Comparison of ENCODE assay signal across 8 cellular contexts in the genomic region with DNA sequence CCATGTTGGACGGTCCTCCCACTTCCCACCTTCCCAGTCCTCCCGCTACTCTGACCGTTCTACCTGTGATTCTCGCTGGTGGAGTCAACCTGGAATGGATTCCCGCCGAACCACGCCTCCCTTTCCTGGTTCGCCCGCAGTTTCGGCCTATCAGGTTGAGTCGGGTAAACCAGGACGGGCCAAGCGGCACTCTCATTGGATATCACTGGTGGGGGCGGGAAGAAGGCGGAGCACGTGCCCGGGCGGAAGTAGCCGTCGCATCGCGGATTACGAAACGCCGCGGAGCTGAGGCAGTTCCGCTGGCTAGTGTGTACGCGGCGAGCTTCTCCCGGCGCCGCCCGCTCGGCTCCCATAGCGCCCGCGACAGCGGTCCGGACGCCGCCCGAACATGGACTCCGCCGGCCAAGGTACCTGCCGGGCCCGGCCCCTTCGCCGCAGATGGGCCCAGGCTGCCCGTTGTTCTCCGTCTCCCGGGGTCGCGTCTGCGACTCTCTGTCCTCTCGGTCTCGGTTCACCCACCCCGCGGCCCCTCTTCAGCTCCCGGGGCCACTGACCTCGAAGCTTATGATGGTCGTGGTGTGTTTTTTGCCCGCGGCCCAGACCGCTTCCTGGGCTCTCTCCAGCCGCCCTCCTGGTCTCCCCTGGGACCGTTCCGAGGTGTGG. TPM values are rescaled to one million over a fixed set of nuclear protein-coding genes. Genes with fewer than 3 reads are reported as not detected.
DNase-seq lines count a peak whose midpoint lies in the region; ATAC-seq, FAIRE-seq and TF ChIP-seq lines count a peak whose summit lies in the region.

TPD52L2 (plus strand) TSS at position 293 of the 663 bp plus-strand sequence; CDS start at position 389, 96 bp downstream.

- no peaks in the 10 kb centered on the region for H3K9me2 ChIP-seq in OCI-LY1 (ENCODE audit: low read depth, low read length)

- H3K9me3 ChIP-seq in HUES64 (ENCODE audit: insufficient read depth, low read depth, low read length) (no peaks in the 10 kb centered on the region), OCI-LY1 (ENCODE audit: low read length) (no peaks in the 10 kb centered on the region), mesodermal cell (ENCODE audit: control insufficient read depth, low read length) (no peaks in the 10 kb centered on the region)

- no peaks in the 10 kb centered on the region for H3F3A ChIP-seq in OCI-LY1 (ENCODE audit: insufficient read depth, low read length)

- peak within 1 kb of the TSS; percentile 82 for H3K4me3 ChIP-seq in HUES64 (ENCODE audit: low read length)
- H3K4me3 ChIP-seq in OCI-LY1 (ENCODE audit: low read depth, low read length, poor library complexity, severe bottlenecking), result peak within 1 kb of the TSS; percentile 99
- H3K4me3 ChIP-seq in mesodermal cell (ENCODE audit: extremely low read depth, insufficient read depth, low read length, poor library complexity, severe bottlenecking), result peak within 1 kb of the TSS; percentile 98

- no peaks in the 10 kb centered on the region for H4K20me1 ChIP-seq in OCI-LY1 (ENCODE audit: insufficient read depth, low read length)

- in situ Hi-C loops in Caki2 (cut with HindIII; ENCODE audit: low pct_unique_long_range_greater_than_20kb, low sequenced_read_pairs), result no loop called here

- H3K36me3 ChIP-seq in HUES64 (ENCODE audit: insufficient read depth, low read length), result peaks cover 24% of the 10 kb centered on the region
- peaks cover 32% of the 10 kb centered on the region for H3K36me3 ChIP-seq in OCI-LY1 (ENCODE audit: insufficient read depth, low read length)
- H3K36me3 ChIP-seq in mesodermal cell (ENCODE audit: control insufficient read depth, insufficient read depth, low read length), result peaks cover 53% of the 10 kb centered on the region

- WGBS in HUES64, result under 1% methylated on average over 68 of the region's 68 CpGs
- WGBS in mesodermal cell (ENCODE audit: insufficient coverage in 2 of 2), 2 experiments, result 0% methylated on average over 60 to 68 of the region's 68 CpGs

- no peaks in the 10 kb centered on the region for H3K27me3 ChIP-seq in HUES64 (ENCODE audit: insufficient read depth, low read length)
- no peaks in the 10 kb centered on the region for H3K27me3 ChIP-seq in OCI-LY1 (ENCODE audit: insufficient read depth, low read length)

- FAIRE-seq in endometrium (lab: Jason Lieb, UNC), result peak; percentile 91

- H3K27ac ChIP-seq in HUES64 (ENCODE audit: low read depth, low read length) (peak within 1 kb of the TSS; percentile 82), OCI-LY1 (ENCODE audit: low read depth, low read length, poor library complexity, severe bottlenecking) (peak within 1 kb of the TSS; percentile 86), mesodermal cell (ENCODE audit: low read depth, low read length, severe bottlenecking) (peak within 1 kb of the TSS; percentile 94)

- H3K4me1 ChIP-seq in HUES64 (ENCODE audit: insufficient read depth, low read length) (0 out of 2 replicates have a peak, but pooled peaks cover 4% of the 10 kb centered on the region), OCI-LY1 (ENCODE audit: insufficient read depth, low read length, severe bottlenecking) (peaks cover 22% of the 10 kb centered on the region), mesodermal cell (ENCODE audit: control insufficient read depth, insufficient read depth, low read length, poor library complexity, severe bottlenecking) (no peaks in the 10 kb centered on the region)

- peaks cover 10% of the 10 kb centered on the region for H3K79me2 ChIP-seq in OCI-LY1 (ENCODE audit: insufficient read depth, low read length)

- H3K9ac ChIP-seq in HUES64 (ENCODE audit: low read depth, low read length) (peak within 1 kb of the TSS; percentile 90), OCI-LY1 (ENCODE audit: low read length) (peak within 1 kb of the TSS; percentile 98)

- DNase-seq in Caki2 (ENCODE audit: low read depth), result peak; percentile 99
- peak; percentile 96 for DNase-seq in activated CD8-positive, alpha-beta memory T cell treated with anti-CD3 and anti-CD28 coated beads, Interleukin-2, amount 50 U/mL, for 4 hours
- DNase-seq in stimulated activated CD8-positive, alpha-beta memory T cell treated with anti-CD3 and anti-CD28 coated beads, Interleukin-15, amount 100 ng/mL, for 4 hours (ENCODE audit: low read depth in 2 of 2), result peak; percentile 94 to 96

- H2AFZ ChIP-seq in OCI-LY1 (ENCODE audit: low read length), result 0 out of 2 replicates have a peak within 1 kb of the TSS, but pooled peaks have one; percentile 86

- no peak for TF ChIP-seq CTCF in OCI-LY1 (IDR thresholded peaks at IDR 0.05; ENCODE audit: low read length)

- peak within 1 kb of the TSS; percentile 97 for H3K4me2 ChIP-seq in OCI-LY1 (ENCODE audit: low read length)

- peak; percentile 71 for ATAC-seq in GM21423 (IDR thresholded peaks at IDR 0.05; ENCODE audit: unreplicated experiment)

RNA-seq across cellular contexts. Expression of gene TPD52L2, which starts in this region (rescaled TPM):
- total RNA-seq in Caki2 (2014; rRNA removed; shearing (Covaris generic); ENCODE audit: low replicate concordance), result 189 TPM in 2 replicates
- 68.5 TPM for polyA plus RNA-seq in HUES64 (2013, experiment 1 of 2)
- polyA plus RNA-seq in HUES64 (2013, experiment 2 of 2), result 63.7 TPM
- 103 TPM for polyA plus RNA-seq in mesodermal cell (2013, experiment 1 of 2)
- polyA plus RNA-seq in mesodermal cell (2013, experiment 2 of 2), result 100 TPM

Comparison
In these comparisons a context has a peak if more than half of its experiments do, and no peak if none do; other contexts are left out.
1. Peak in every context shown above with its lines: DNase-seq, ATAC-seq, H3K4me3 ChIP-seq and H3K27ac ChIP-seq.